ENCODE assay signal across 8 cellular contexts in genomic region chr22:45226681-45227186, GRCh38. TPM values are rescaled to one million over a fixed set of nuclear protein-coding genes. Genes with fewer than 3 reads are reported as not detected.
DNase-seq lines count a peak whose midpoint lies in the region; TF ChIP-seq lines count a peak whose summit lies in the region.

No MANE protein-coding gene starts in this region.

- H3K36me3 Mint-ChIP-seq in CD14-positive monocyte, result peaks cover 16 to 31% of the 10 kb centered on the region in 2 donors
- H3K36me3 Mint-ChIP-seq in neural crest cell (ENCODE audit: low read depth), result no peaks in the 10 kb centered on the region
- H3K36me3 Mint-ChIP-seq in CD8-positive, alpha-beta memory T cell, result peaks cover 0 to 5% (median 0%) of the 10 kb centered on the region in 3 donors

- DNase-seq in CD14-positive monocyte (ENCODE audit: low spot score) (peak; percentile 80), NCI-H1105 treated with DMSO at 0.1 percent for 48 hours (lab: John Stamatoyannopoulos, UW) (peak; percentile 26), ecto neural progenitor cell (ENCODE audit: low spot score) (peak; percentile 38), neural crest cell (ENCODE audit: low read depth, low spot score) (no peak), HuH-7.5 (ENCODE audit: low spot score) (no peak)
- no peak for DNase-seq in stimulated activated CD4-positive, alpha-beta T cell treated with anti-CD3 and anti-CD28 coated beads, Interleukin-2, amount 100 ng/mL, for 48 hours
- DNase-seq in central memory CD4-positive, alpha-beta T cell, result no peak
- no peak for DNase-seq in CD8-positive, alpha-beta memory T cell

- intact Hi-C loops in CD14-positive monocyte (cut with micrococcal nuclease), result loop anchor here in 1 of 2 donors (5.0 kb wide), 2 partner anchors 59 to 86 kb away; no protein-coding TSS in a partner anchor

- TF ChIP-seq CTCF in CD14-positive monocyte (IDR thresholded peaks at IDR 0.05), result no peak
- TF ChIP-seq CTCF in neural crest cell (conservative IDR thresholded peaks at IDR 0.05), result no peak

- no peak overlapping the region for H3K4me3 ChIP-seq in CD8-positive, alpha-beta memory T cell (ENCODE audit: low read length)

- H3K4me3 Mint-ChIP-seq in CD14-positive monocyte (peak overlapping the region; percentile 61 to 80), neural crest cell (peak overlapping the region; percentile 63)
- no peak overlapping the region for H3K4me3 Mint-ChIP-seq in CD8-positive, alpha-beta memory T cell

- CTCF ChIA-PET in CD8-positive, alpha-beta memory T cell (lab: Charles Lee), result no interaction called here

- H3K9me3 Mint-ChIP-seq in CD14-positive monocyte (peaks cover 0 to 3% (median 0%) of the 10 kb centered on the region in 7 donors), neural crest cell (no peaks in the 10 kb centered on the region)
- H3K9me3 Mint-ChIP-seq in CD8-positive, alpha-beta memory T cell, result no peaks in the 10 kb centered on the region

- H3K4me1 ChIP-seq in CD8-positive, alpha-beta memory T cell (ENCODE audit: insufficient read depth, low read length), result no peaks in the 10 kb centered on the region

- no peak overlapping the region for H3K27ac ChIP-seq in CD8-positive, alpha-beta memory T cell (ENCODE audit: low read depth, low read length)

- no peaks in the 10 kb centered on the region for H3K36me3 ChIP-seq in CD8-positive, alpha-beta memory T cell (ENCODE audit: insufficient read depth, low read length)

- peak overlapping the region; percentile 97 to 100 (median 99) for H3K27ac Mint-ChIP-seq in CD14-positive monocyte
- peak overlapping the region; percentile 85 for H3K27ac Mint-ChIP-seq in neural crest cell (ENCODE audit: unreplicated experiment)
- H3K27ac Mint-ChIP-seq in CD8-positive, alpha-beta memory T cell, result peak overlapping the region in 2 of 8 donors; percentile 28 to 78

- POLR2A ChIA-PET in CD8-positive, alpha-beta memory T cell (lab: Charles Lee), result no interaction called here

- H3K27me3 Mint-ChIP-seq in CD14-positive monocyte (ENCODE audit: low read depth in 3 of 3), result peaks cover 0 to 3% (median 0%) of the 10 kb centered on the region in 3 donors
- H3K27me3 Mint-ChIP-seq in neural crest cell (ENCODE audit: low read depth), result no peaks in the 10 kb centered on the region
- no peaks in the 10 kb centered on the region for H3K27me3 Mint-ChIP-seq in CD8-positive, alpha-beta memory T cell

- no peaks in the 10 kb centered on the region for H3K27me3 ChIP-seq in CD8-positive, alpha-beta memory T cell (ENCODE audit: insufficient read depth, low read length, poor library complexity, severe bottlenecking)

- H3K4me1 Mint-ChIP-seq in CD14-positive monocyte, result peaks cover 95% of the 10 kb centered on the region
- peaks cover 43% of the 10 kb centered on the region for H3K4me1 Mint-ChIP-seq in neural crest cell
- H3K4me1 Mint-ChIP-seq in CD8-positive, alpha-beta memory T cell, result peaks cover 16 to 44% (median 25%) of the 10 kb centered on the region in 3 donors

- H3K9me3 ChIP-seq in CD8-positive, alpha-beta memory T cell (ENCODE audit: low read length), result no peaks in the 10 kb centered on the region

RNA-seq across cellular contexts. Expression of gene KIAA0930, which starts 14.0 kb away (rescaled TPM):
- 10 to 100 TPM; 14.0 to 15.6 TPM for polyA plus RNA-seq in CD14-positive monocyte
- 56.9 and 60.2 TPM in 2 replicates for total RNA-seq in neural crest cell
- total RNA-seq in CD8-positive, alpha-beta memory T cell, result 10 to 100 TPM; 32.3 to 39.5 TPM
- 2.7 TPM for polyA plus RNA-seq in CD8-positive, alpha-beta memory T cell

RNA-seq across cellular contexts. Expression of gene UPK3A, which starts 58.0 kb away (rescaled TPM):
- 10 to 100 TPM; 14.0 to 19.0 TPM for polyA plus RNA-seq in CD14-positive monocyte
- total RNA-seq in neural crest cell, result not detected in 2 replicates
- not detected for total RNA-seq in CD8-positive, alpha-beta memory T cell
- not detected for polyA plus RNA-seq in CD8-positive, alpha-beta memory T cell

Comparison
In these comparisons a context has a peak if more than half of its experiments do, and no peak if none do; other contexts are left out.
1. DNase-seq: peak in CD14-positive monocyte (single experiment), NCI-H1105 treated with DMSO at 0.1 percent for 48 hours (single experiment) and ecto neural progenitor cell (single experiment); none in neural crest cell (single experiment), HuH-7.5 (single experiment), stimulated activated CD4-positive, alpha-beta T cell treated with anti-CD3 and anti-CD28 coated beads, Interleukin-2, amount 100 ng/mL, for 48 hours (0 of 2), central memory CD4-positive, alpha-beta T cell (single experiment) and CD8-positive, alpha-beta memory T cell (0 of 5).
2. H3K4me3 Mint-ChIP-seq: peak in CD14-positive monocyte (2 of 2) and neural crest cell (single experiment); none in CD8-positive, alpha-beta memory T cell (0 of 7).